Comparison of ENCODE assay signal across 19 cellular contexts in the genomic region with DNA sequence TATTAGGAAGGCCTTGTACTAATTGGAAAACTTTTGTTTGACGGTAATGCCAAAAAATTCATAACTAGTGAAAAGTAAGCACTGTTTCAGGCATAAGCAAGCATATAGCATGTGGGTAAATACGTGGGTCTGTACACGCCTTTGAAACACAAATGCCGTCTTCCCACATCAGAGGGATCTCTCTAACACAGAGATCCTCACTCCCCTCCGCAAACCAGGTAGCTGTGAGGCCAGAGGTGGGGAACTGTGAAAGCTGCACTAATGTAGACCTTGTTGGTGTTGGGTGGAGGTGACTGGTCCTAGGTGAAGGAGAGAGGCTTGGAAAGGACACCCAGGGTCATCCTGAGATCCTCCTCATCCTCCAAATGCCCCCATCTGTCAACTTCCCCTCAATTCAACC.
"Had no signal": no experiment of that assay in that cellular context is flagged by ENCODE, and none has a peak within 500 bp of the region (broad histone marks: within the 10 kb centered on the region; RNA-seq: fewer than 3 reads in every experiment).

No MANE protein-coding gene starts in this region.

- H3K27me3 Mint-ChIP-seq: activated naive CD8-positive, alpha-beta T cell; stimulated activated naive CD8-positive, alpha-beta T cell treated with anti-CD3 and anti-CD28 coated beads, Interleukin-15, Interleukin-2, amounts not matched to agents 100 ng/mL and 50 ng/mL, for 24 hours had no signal

- H3K9me3 Mint-ChIP-seq: neural crest cell; stimulated activated naive CD8-positive, alpha-beta T cell treated with anti-CD3 and anti-CD28 coated beads, Interleukin-15, Interleukin-2, amounts not matched to agents 100 ng/mL and 50 ng/mL, for 24 hours; T-helper 1 cell treated with Interleukin-12 subunit alpha and Interleukin-12 subunit beta and Interleukin-4 antibody, amounts not matched to agents 30 μg/mL and 1 μg/mL, for 36 hours had no signal

- H3K36me3 ChIP-seq: heart right ventricle, lower lobe of right lung, right lobe of liver, tibial nerve had no signal

- H3K27ac ChIP-seq: heart right ventricle, lower lobe of right lung, right lobe of liver, skin epidermis, tibial nerve had no signal

- H3K27ac Mint-ChIP-seq: activated naive CD8-positive, alpha-beta T cell; stimulated activated naive CD8-positive, alpha-beta T cell treated with anti-CD3 and anti-CD28 coated beads, Interleukin-15, Interleukin-2, amounts not matched to agents 100 ng/mL and 50 ng/mL, for 24 hours; T-helper 1 cell treated with Interleukin-12 subunit alpha and Interleukin-12 subunit beta and Interleukin-4 antibody, amounts not matched to agents 30 μg/mL and 1 μg/mL, for 36 hours had no signal

- DNase-seq: activated CD4-positive, CD25-positive, alpha-beta regulatory T cell; activated gamma-delta T cell treated with Interleukin-2 at 50 U/mL for 16 hours; amygdala; erythroblast; foreskin fibroblast; heart right ventricle; lower lobe of right lung; mesendoderm; mucosa of descending colon; occipital lobe; right lobe of liver; stimulated activated CD4-positive, alpha-beta T cell treated with anti-CD3 and anti-CD28 coated beads, Interleukin-1b, Interleukin-23, amount 100 ng/mL, for 48 hours had no signal

- H3K4me3 ChIP-seq: heart right ventricle, lower lobe of right lung, mucosa of descending colon, right lobe of liver, skin epidermis, tibial nerve had no signal

- ATAC-seq: heart right ventricle, left lobe of liver, lower lobe of right lung, mucosa of descending colon, right lobe of liver had no signal

- H3K4me3 Mint-ChIP-seq: activated naive CD8-positive, alpha-beta T cell; neural crest cell; stimulated activated naive CD8-positive, alpha-beta T cell treated with anti-CD3 and anti-CD28 coated beads, Interleukin-15, Interleukin-2, amounts not matched to agents 100 ng/mL and 50 ng/mL, for 24 hours; T-helper 1 cell treated with Interleukin-12 subunit alpha and Interleukin-12 subunit beta and Interleukin-4 antibody, amounts not matched to agents 30 μg/mL and 1 μg/mL, for 36 hours had no signal

- H3K9me3 ChIP-seq: heart right ventricle, lower lobe of right lung, mucosa of descending colon, right lobe of liver, tibial nerve had no signal

- H3K4me1 ChIP-seq: heart right ventricle, lower lobe of right lung, tibial nerve had no signal
